Comparison of ENCODE assay signal across 25 cellular contexts in the genomic region with DNA sequence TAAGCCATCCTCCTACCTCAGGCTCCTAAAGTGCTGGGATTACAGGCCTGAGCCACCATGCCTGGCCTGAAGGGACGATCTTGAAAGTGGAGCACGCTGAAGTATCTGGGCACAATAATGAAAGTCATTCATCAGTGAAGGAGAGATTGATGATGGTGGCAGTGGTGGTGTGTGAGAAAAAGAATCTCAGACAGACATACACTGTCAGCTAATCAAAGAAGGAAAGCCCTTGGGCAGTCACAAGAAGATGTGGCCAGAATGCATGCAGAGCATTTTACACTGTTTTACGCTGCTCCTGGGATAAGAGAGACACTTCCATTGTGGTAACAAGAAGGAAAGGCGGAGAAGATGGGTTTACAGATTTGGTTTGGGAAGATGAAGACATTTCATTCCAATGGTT. TPM values are rescaled to one million over a fixed set of nuclear protein-coding genes. Genes with fewer than 3 reads are reported as not detected.
DNase-seq lines count a peak whose midpoint lies in the region; FAIRE-seq and TF ChIP-seq lines count a peak whose summit lies in the region.
"Had no signal": no experiment of that assay in that cellular context is flagged by ENCODE, and none has a peak within 500 bp of the region (broad histone marks: within the 10 kb centered on the region; RNA-seq: fewer than 3 reads in every experiment).

No MANE protein-coding gene starts in this region.

- WGBS in esophagus muscularis mucosa: 86% methylated on average over 4 of the region's 4 CpGs
- 66 to 89% (median 88%) methylated on average over 4 of the region's 4 CpGs for WGBS in small intestine, 3 donors

- no peak overlapping the region for H3K4me3 ChIP-seq in bronchial epithelial cell (ENCODE audit: low read depth, low read length)
- H3K4me3 ChIP-seq in esophagus muscularis mucosa: no peak overlapping the region
- H3K4me3 ChIP-seq in small intestine (ENCODE audit: low read depth in 1 of 2, low read length in 2 of 2): no peak overlapping the region
- H3K4me3 ChIP-seq: BLaER1 had no signal

- TF ChIP-seq POLR2A in esophagus muscularis mucosa (IDR thresholded peaks at IDR 0.05; ENCODE audit: low read depth) (no peak), erythroblast (IDR thresholded peaks at IDR 0.05; ENCODE audit: low read length) (no peak)

- TF ChIP-seq CTCF in bronchial epithelial cell (IDR thresholded peaks at IDR 0.05; ENCODE audit: insufficient read depth, low read length, severe bottlenecking) (no peak), esophagus muscularis mucosa (IDR thresholded peaks at IDR 0.05) (no peak)

- H3K4me1 ChIP-seq in esophagus muscularis mucosa: no peaks in the 10 kb centered on the region
- H3K4me1 ChIP-seq in small intestine (ENCODE audit: control insufficient read depth in 2 of 2, insufficient read depth in 1 of 2, low read depth in 1 of 2, low read length in 1 of 2): no peaks in the 10 kb centered on the region
- H3K4me1 ChIP-seq: BE2C, BLaER1 had no signal

- FAIRE-seq in bronchial epithelial cell (lab: Jason Lieb, UNC) (peak; percentile 40), small intestine (lab: Jason Lieb, UNC) (no peak)
- FAIRE-seq: A204.1, D721Med, G401.6, GM12891, GM19239 had no signal

- H3K27me3 ChIP-seq in bronchial epithelial cell (ENCODE audit: control insufficient read depth, insufficient read depth, low read length): no peaks in the 10 kb centered on the region
- H3K27me3 ChIP-seq in esophagus muscularis mucosa: peaks cover 0 to 4% (median 0%) of the 10 kb centered on the region in 4 donors
- no peaks in the 10 kb centered on the region for H3K27me3 ChIP-seq in small intestine (ENCODE audit: control insufficient read depth in 2 of 2, insufficient read depth in 2 of 2, low read length in 2 of 2)
- H3K27me3 ChIP-seq: BLaER1 had no signal

- H3K36me3 ChIP-seq in bronchial epithelial cell (ENCODE audit: control insufficient read depth, insufficient read depth, low read length) (no peaks in the 10 kb centered on the region), esophagus muscularis mucosa (no peaks in the 10 kb centered on the region), small intestine (ENCODE audit: control insufficient read depth in 2 of 2, insufficient read depth in 2 of 2, low read length in 2 of 2) (no peaks in the 10 kb centered on the region)
- H3K36me3 ChIP-seq: BE2C, BLaER1 had no signal

- H3K27ac ChIP-seq in esophagus muscularis mucosa (replicated peaks in 1 of 4) (no peak overlapping the region), small intestine (ENCODE audit: low read depth in 1 of 2, low read length in 1 of 2) (no peak overlapping the region)
- H3K27ac ChIP-seq: BLaER1 had no signal

- H3K9me3 ChIP-seq in esophagus muscularis mucosa: no peaks in the 10 kb centered on the region
- no peaks in the 10 kb centered on the region for H3K9me3 ChIP-seq in small intestine (ENCODE audit: control insufficient read depth, low read depth)
- H3K9me3 ChIP-seq: BE2C, BLaER1, Caco-2 had no signal

- peak; percentile 29 for DNase-seq in RPMI7951 (ENCODE audit: low read depth)
- no peak for DNase-seq in bronchial epithelial cell (ENCODE audit: low read depth)
- DNase-seq in esophagus muscularis mucosa (ENCODE audit: extremely low spot score): peak; percentile 81
- DNase-seq in erythroblast (lab: John Stamatoyannopoulos, UW): no peak
- DNase-seq in small intestine: no peak
- no peak for DNase-seq in NCI-H69 (lab: John Stamatoyannopoulos, UW)
- no peak for DNase-seq in NCI-H1436 (lab: John Stamatoyannopoulos, UW)
- DNase-seq: 8988T; ACHN; BE2C; C1 segment of cervical spinal cord; Caco-2; Calu3; CD4-positive, alpha-beta memory T cell; CD4-positive, CD25-positive, alpha-beta regulatory T cell; CD8-positive, alpha-beta memory T cell; DMS79 treated with DMSO at 0.1 percent for 48 hours; GF-D8 had no signal

- TF ChIP-seq EP300 in esophagus muscularis mucosa (IDR thresholded peaks at IDR 0.05): no peak

- intact Hi-C loops in esophagus muscularis mucosa (cut with DNase I): no loop called here

RNA-seq across cellular contexts. Expression of gene BMP6, which starts 20.4 kb away (rescaled TPM):
- total RNA-seq in RPMI7951 (2014; rRNA removed; shearing (Covaris generic)): not detected in 2 replicates
- total RNA-seq in bronchial epithelial cell (2.3 and 2.6 TPM in 2 replicates), esophagus muscularis mucosa (10 to 100 TPM in 1 of 4 donors, 1 to 10 TPM in 3; 5.1 to 10.0 (median 6.9) TPM)
- polyA plus RNA-seq in small intestine: 1 to 10 TPM in 2 of 3 donors, under 1 TPM in 1; 0.22 to 2.0 (median 1.4) TPM
- total RNA-seq: CD4-positive, alpha-beta memory T cell; CD8-positive, alpha-beta memory T cell had no signal
- polyA plus RNA-seq: CD14-positive monocyte; CD4-positive, CD25-positive, alpha-beta regulatory T cell; CD8-positive, alpha-beta memory T cell had no signal

Comparison
In these comparisons a context has a peak if more than half of its experiments do, and no peak if none do; other contexts are left out.
1. DNase-seq: peak in RPMI7951 (single experiment) and esophagus muscularis mucosa (single experiment); none in bronchial epithelial cell (single experiment), erythroblast (0 of 2), small intestine (single experiment), NCI-H69 (single experiment) and NCI-H1436 (single experiment).